In genomic region chr9:133238272-133238850, GRCh38 we compare ENCODE assay signal across 8 cellular contexts. TPM values are rescaled to one million over a fixed set of nuclear protein-coding genes. Genes with fewer than 3 reads are reported as not detected.
DNase-seq lines count a peak whose midpoint lies in the region; ATAC-seq and TF ChIP-seq lines count a peak whose summit lies in the region.

No MANE protein-coding gene starts in this region.

- TF ChIP-seq CTCF in left ventricle myocardium inferior (IDR thresholded peaks at IDR 0.05; ENCODE audit: borderline replicate concordance) (no peak), progenitor cell of endocrine pancreas (IDR thresholded peaks at IDR 0.05; ENCODE audit: unreplicated experiment) (no peak)

- H3K4me1 ChIP-seq in left ventricle myocardium inferior = peaks cover 41% of the 10 kb centered on the region

- H3K9me3 Mint-ChIP-seq in activated naive CD4-positive, alpha-beta T cell treated with anti-CD3 and anti-CD28 coated beads, Interleukin-2, amount 50 U/mL, for 72 hours = no peaks in the 10 kb centered on the region
- H3K9me3 Mint-ChIP-seq in progenitor cell of endocrine pancreas (ENCODE audit: low read depth) = no peaks in the 10 kb centered on the region

- peak overlapping the region; percentile 91 for H3K27ac ChIP-seq in left ventricle myocardium inferior (replicated peaks)

- DNase-seq in activated effector memory CD4-positive, alpha-beta T cell treated with anti-CD3 and anti-CD28 coated beads, Interleukin-2, amount 50 U/mL, for 16 hours = peak; percentile 73
- DNase-seq in activated effector memory CD4-positive, alpha-beta T cell treated with Interleukin-2 at 50 U/mL for 16 hours = no peak
- peak in 1 of 2 donors; percentile 33 for DNase-seq in activated naive CD4-positive, alpha-beta T cell treated with anti-CD3 and anti-CD28 coated beads, Interleukin-2, amount 50 U/mL, for 72 hours (ENCODE audit: low spot score in 2 of 2)
- peak; percentile 91 for DNase-seq in left ventricle myocardium inferior
- peak; percentile 80 for DNase-seq in progenitor cell of endocrine pancreas (ENCODE audit: low spot score, unreplicated experiment)
- DNase-seq in SKM-1 treated with dmso at 0.1 percent for 144 hours (lab: John Stamatoyannopoulos, UW; ENCODE audit: unreplicated experiment) = no peak
- DNase-seq in NCI-H146 (lab: John Stamatoyannopoulos, UW) = no peak

- H3K4me3 ChIP-seq in left ventricle myocardium inferior = peak overlapping the region; percentile 65

- H3K27me3 Mint-ChIP-seq in progenitor cell of endocrine pancreas = no peaks in the 10 kb centered on the region

- intact Hi-C loops in left ventricle myocardium inferior (cut with micrococcal nuclease) = no loop called here

- H3K4me3 Mint-ChIP-seq in progenitor cell of endocrine pancreas (ENCODE audit: low read depth) = peak overlapping the region; percentile 74

- no peaks in the 10 kb centered on the region for H3K36me3 Mint-ChIP-seq in activated naive CD4-positive, alpha-beta T cell treated with anti-CD3 and anti-CD28 coated beads, Interleukin-2, amount 50 U/mL, for 72 hours
- no peaks in the 10 kb centered on the region for H3K36me3 Mint-ChIP-seq in progenitor cell of endocrine pancreas (ENCODE audit: insufficient read depth)

- H3K27me3 ChIP-seq in left ventricle myocardium inferior (ENCODE audit: low read depth) = peaks cover 7% of the 10 kb centered on the region

- no peaks in the 10 kb centered on the region for H3K9me3 ChIP-seq in left ventricle myocardium inferior (replicated peaks)

- peaks cover 13% of the 10 kb centered on the region for H3K4me1 Mint-ChIP-seq in progenitor cell of endocrine pancreas (ENCODE audit: low read depth)

- no peaks in the 10 kb centered on the region for H3K36me3 ChIP-seq in left ventricle myocardium inferior

- H3K27ac Mint-ChIP-seq in activated naive CD4-positive, alpha-beta T cell treated with anti-CD3 and anti-CD28 coated beads, Interleukin-2, amount 50 U/mL, for 72 hours = no peak overlapping the region
- H3K27ac Mint-ChIP-seq in progenitor cell of endocrine pancreas = peak overlapping the region; percentile 90

- ATAC-seq in activated naive CD4-positive, alpha-beta T cell treated with anti-CD3 and anti-CD28 coated beads, Interleukin-2, amount 50 U/mL, for 72 hours = peak; percentile 64 to 79
- no peak for ATAC-seq in HG03432 (IDR thresholded peaks at IDR 0.05; ENCODE audit: unreplicated experiment)

RNA-seq across cellular contexts. Expression of gene OBP2B, which starts 29.3 kb away (rescaled TPM):
- not detected for total RNA-seq in activated naive CD4-positive, alpha-beta T cell treated with anti-CD3 and anti-CD28 coated beads, Interleukin-2, amount 50 U/mL, for 72 hours
- total RNA-seq in left ventricle myocardium inferior = not detected
- total RNA-seq in progenitor cell of endocrine pancreas = not detected in 2 replicates

RNA-seq across cellular contexts. Expression of gene ABO, which starts 36.6 kb away (rescaled TPM):
- total RNA-seq in activated naive CD4-positive, alpha-beta T cell treated with anti-CD3 and anti-CD28 coated beads, Interleukin-2, amount 50 U/mL, for 72 hours = not detected
- total RNA-seq in left ventricle myocardium inferior (2.3 TPM), progenitor cell of endocrine pancreas (9.3 and 10.3 TPM in 2 replicates)

Comparison
In these comparisons a context has a peak if more than half of its experiments do, and no peak if none do; other contexts are left out.
1. DNase-seq: peak in activated effector memory CD4-positive, alpha-beta T cell treated with anti-CD3 and anti-CD28 coated beads, Interleukin-2, amount 50 U/mL, for 16 hours (single experiment), left ventricle myocardium inferior (single experiment) and progenitor cell of endocrine pancreas (single experiment); none in activated effector memory CD4-positive, alpha-beta T cell treated with Interleukin-2 at 50 U/mL for 16 hours (single experiment), SKM-1 treated with dmso at 0.1 percent for 144 hours (single experiment) and NCI-H146 (single experiment).